ENCODE assay signal across 26 cellular contexts in genomic region chr4:186536285-186536684, GRCh38. TPM values are rescaled to one million over a fixed set of nuclear protein-coding genes. Genes with fewer than 3 reads are reported as not detected.
"Had no signal": no experiment of that assay in that cellular context is flagged by ENCODE, and none has a peak within 500 bp of the region (broad histone marks: within the 10 kb centered on the region; RNA-seq: fewer than 3 reads in every experiment).

No MANE protein-coding gene starts in this region.

- DNase-seq: activated B cell treated with CpG ODN at 0.5 μM for 24 hours; activated CD4-positive, alpha-beta memory T cell treated with anti-CD3 and anti-CD28 coated beads, Interleukin-2, amount 10 ng/mL, durations not matched to agents 7 days and 5 days; activated CD4-positive, alpha-beta T cell treated with anti-CD3 and anti-CD28 coated beads for 4 hours; activated CD8-positive, alpha-beta memory T cell treated with anti-CD3 and anti-CD28 coated beads, Interleukin-2, amount 10 ng/mL, durations not matched to agents 7 days and 5 days; activated naive CD4-positive, alpha-beta T cell treated with anti-CD3 and anti-CD28 coated beads, Interleukin-2, amount 10 ng/mL, durations not matched to agents 7 days and 5 days; activated naive CD8-positive, alpha-beta T cell treated with anti-CD3 and anti-CD28 coated beads, Interleukin-2, amount 50 U/mL, for 24 hours; anterior cingulate cortex; caudate nucleus; dorsolateral prefrontal cortex; foreskin fibroblast; islet precursor cell; lower lobe of right lung; nucleus accumbens; retina; stimulated activated CD4-positive, alpha-beta T cell treated with anti-CD3 and anti-CD28 coated beads, Interleukin-2, amount 100 ng/mL, for 24 hours; stimulated activated naive CD4-positive, alpha-beta T cell treated with Interleukin-2 at 50 U/mL for 16 hours; thyroid gland had no signal

- H3K36me3 Mint-ChIP-seq: activated CD8-positive, alpha-beta memory T cell treated with anti-CD3 and anti-CD28 coated beads, Interleukin-2, amount 10 ng/mL, durations not matched to agents 7 days and 5 days; activated naive CD4-positive, alpha-beta T cell treated with anti-CD3 and anti-CD28 coated beads, Interleukin-2, amount 10 ng/mL, durations not matched to agents 7 days and 5 days; brain; natural killer cell treated with Interleukin-12 subunit alpha and Interleukin-12 subunit beta and Interleukin-15 and Interleukin-18, amount 100 ng/mL, for 72 hours had no signal

- FAIRE-seq: TTC549 had no signal

- H3K4me1 ChIP-seq: lower lobe of right lung, thyroid gland had no signal

- H3K4me1 Mint-ChIP-seq: activated B cell treated with CpG ODN at 0.5 μM for 24 hours; activated CD4-positive, alpha-beta memory T cell treated with anti-CD3 and anti-CD28 coated beads, Interleukin-2, amount 10 ng/mL, durations not matched to agents 7 days and 5 days; activated CD8-positive, alpha-beta memory T cell treated with anti-CD3 and anti-CD28 coated beads, Interleukin-2, amount 10 ng/mL, durations not matched to agents 7 days and 5 days; activated naive CD4-positive, alpha-beta T cell treated with anti-CD3 and anti-CD28 coated beads, Interleukin-2, amount 10 ng/mL, durations not matched to agents 7 days and 5 days; activated naive CD8-positive, alpha-beta T cell treated with anti-CD3 and anti-CD28 coated beads, Interleukin-2, amount 50 U/mL, for 24 hours; activated T-helper 17 cell treated with anti-CD3 and anti-CD28 coated beads, Interleukin-2, amount 50 U/mL, for 72 hours; brain had no signal

- H3K27me3 ChIP-seq: dorsolateral prefrontal cortex, thyroid gland had no signal

- H3K4me3 Mint-ChIP-seq: activated B cell treated with CpG ODN at 0.5 μM for 24 hours; activated CD4-positive, alpha-beta memory T cell treated with anti-CD3 and anti-CD28 coated beads, Interleukin-2, amount 10 ng/mL, durations not matched to agents 7 days and 5 days; activated CD8-positive, alpha-beta memory T cell treated with anti-CD3 and anti-CD28 coated beads, Interleukin-2, amount 10 ng/mL, durations not matched to agents 7 days and 5 days; activated naive CD4-positive, alpha-beta T cell treated with anti-CD3 and anti-CD28 coated beads, Interleukin-2, amount 10 ng/mL, durations not matched to agents 7 days and 5 days; activated naive CD8-positive, alpha-beta T cell treated with anti-CD3 and anti-CD28 coated beads, Interleukin-2, amount 50 U/mL, for 24 hours; activated T-helper 17 cell treated with anti-CD3 and anti-CD28 coated beads, Interleukin-2, amount 50 U/mL, for 72 hours; brain; natural killer cell treated with Interleukin-12 subunit alpha and Interleukin-12 subunit beta and Interleukin-15 and Interleukin-18, amount 100 ng/mL, for 72 hours had no signal

- H3K27me3 Mint-ChIP-seq: activated B cell treated with CpG ODN at 0.5 μM for 24 hours; activated CD4-positive, alpha-beta memory T cell treated with anti-CD3 and anti-CD28 coated beads, Interleukin-2, amount 10 ng/mL, durations not matched to agents 7 days and 5 days; activated CD8-positive, alpha-beta memory T cell treated with anti-CD3 and anti-CD28 coated beads, Interleukin-2, amount 10 ng/mL, durations not matched to agents 7 days and 5 days; activated naive CD4-positive, alpha-beta T cell treated with anti-CD3 and anti-CD28 coated beads, Interleukin-2, amount 10 ng/mL, durations not matched to agents 7 days and 5 days; activated naive CD8-positive, alpha-beta T cell treated with anti-CD3 and anti-CD28 coated beads, Interleukin-2, amount 50 U/mL, for 24 hours; activated T-helper 17 cell treated with anti-CD3 and anti-CD28 coated beads, Interleukin-2, amount 50 U/mL, for 72 hours; brain; natural killer cell treated with Interleukin-12 subunit alpha and Interleukin-12 subunit beta and Interleukin-15 and Interleukin-18, amount 100 ng/mL, for 72 hours had no signal

- H3K9me3 ChIP-seq: lower lobe of right lung, thyroid gland had no signal

- H3K4me3 ChIP-seq: dorsolateral prefrontal cortex, lower lobe of right lung, thyroid gland had no signal

- H3K36me3 ChIP-seq: lower lobe of right lung, thyroid gland had no signal

- ATAC-seq: activated CD8-positive, alpha-beta memory T cell treated with anti-CD3 and anti-CD28 coated beads, Interleukin-2, amount 10 ng/mL, durations not matched to agents 7 days and 5 days; activated naive CD8-positive, alpha-beta T cell treated with anti-CD3 and anti-CD28 coated beads, Interleukin-2, amount 50 U/mL, for 24 hours; activated T-helper 17 cell treated with anti-CD3 and anti-CD28 coated beads, Interleukin-2, amount 50 U/mL, for 72 hours; lower lobe of right lung; natural killer cell treated with Interleukin-12 subunit alpha and Interleukin-12 subunit beta and Interleukin-15 and Interleukin-18, amount 100 ng/mL, for 72 hours had no signal

- H3K27ac ChIP-seq: dorsolateral prefrontal cortex, epithelial cell of prostate, lower lobe of right lung, thyroid gland had no signal

- H3K27ac Mint-ChIP-seq: activated B cell treated with CpG ODN at 0.5 μM for 24 hours; activated CD4-positive, alpha-beta memory T cell treated with anti-CD3 and anti-CD28 coated beads, Interleukin-2, amount 10 ng/mL, durations not matched to agents 7 days and 5 days; activated CD8-positive, alpha-beta memory T cell treated with anti-CD3 and anti-CD28 coated beads, Interleukin-2, amount 10 ng/mL, durations not matched to agents 7 days and 5 days; activated naive CD4-positive, alpha-beta T cell treated with anti-CD3 and anti-CD28 coated beads, Interleukin-2, amount 10 ng/mL, durations not matched to agents 7 days and 5 days; activated naive CD8-positive, alpha-beta T cell treated with anti-CD3 and anti-CD28 coated beads, Interleukin-2, amount 50 U/mL, for 24 hours; activated T-helper 17 cell treated with anti-CD3 and anti-CD28 coated beads, Interleukin-2, amount 50 U/mL, for 72 hours; brain; natural killer cell treated with Interleukin-12 subunit alpha and Interleukin-12 subunit beta and Interleukin-15 and Interleukin-18, amount 100 ng/mL, for 72 hours had no signal

RNA-seq across cellular contexts. Expression of gene MTNR1A, which starts 19.1 kb away (rescaled TPM):
- total RNA-seq: activated B cell treated with CpG ODN at 0.5 μM for 24 hours; activated CD4-positive, alpha-beta memory T cell treated with anti-CD3 and anti-CD28 coated beads, Interleukin-2, amount 10 ng/mL, durations not matched to agents 7 days and 5 days; activated CD8-positive, alpha-beta memory T cell treated with anti-CD3 and anti-CD28 coated beads, Interleukin-2, amount 10 ng/mL, durations not matched to agents 7 days and 5 days; activated T-helper 17 cell treated with anti-CD3 and anti-CD28 coated beads, Interleukin-2, amount 50 U/mL, for 72 hours; glomerular endothelial cell; lower lobe of right lung; natural killer cell treated with Interleukin-12 subunit alpha and Interleukin-12 subunit beta and Interleukin-15 and Interleukin-18, amount 100 ng/mL, for 72 hours; subcutaneous adipose tissue; T-helper 2 cell treated with Interferon-gamma antibody and Interleukin-4, amounts not matched to agents 100 ng/mL and 5 ng/mL, for 36 hours; thyroid gland had no signal
- polyA plus RNA-seq: urinary bladder had no signal
